14 cellular contexts compared by ENCODE assay signal in genomic region chr2:55966431-55967118, GRCh38. TPM values are rescaled to one million over a fixed set of nuclear protein-coding genes. Genes with fewer than 3 reads are reported as not detected.
DNase-seq lines count a peak whose midpoint lies in the region; ATAC-seq and TF ChIP-seq lines count a peak whose summit lies in the region.
"Had no signal": no experiment of that assay in that cellular context is flagged by ENCODE, and none has a peak within 500 bp of the region (broad histone marks: within the 10 kb centered on the region; RNA-seq: fewer than 3 reads in every experiment).

No MANE protein-coding gene starts in this region.

- no peaks in the 10 kb centered on the region for H3K9me2 ChIP-seq in MM.1S (replicated peaks; ENCODE audit: insufficient read depth, low read length)

- CTCF ChIA-PET in naive thymus-derived CD4-positive, alpha-beta T cell (lab: Charles Lee): no interaction called here

- no peak overlapping the region for H3K4me3 ChIP-seq in naive thymus-derived CD4-positive, alpha-beta T cell (ENCODE audit: low read length)
- H3K4me3 ChIP-seq in vagina (no peak overlapping the region), MM.1S (ENCODE audit: low read length) (no peak overlapping the region)

- DNase-seq in NCI-H1092 treated with DMSO at 0.1 percent for 48 hours (lab: John Stamatoyannopoulos, UW): peak; percentile 3
- DNase-seq in NCI-H1092 (lab: John Stamatoyannopoulos, UW): no peak
- DNase-seq in globus pallidus (ENCODE audit: low spot score): peak; percentile 64
- no peak for DNase-seq in naive thymus-derived CD4-positive, alpha-beta T cell
- no peak for DNase-seq in vagina (ENCODE audit: extremely low spot score in 2 of 2)
- no peak for DNase-seq in MM.1S
- DNase-seq in activated T-cell treated with anti-CD3 and anti-CD28 coated beads, Interleukin-2, amount 50 U/mL, for 72 hours: no peak
- DNase-seq: 8988T, DND-41, erythroblast, NCI-H748 treated with DMSO at 0.1 percent for 48 hours had no signal

- no peaks in the 10 kb centered on the region for H3F3A ChIP-seq in MM.1S (ENCODE audit: insufficient read depth, low read length)

- H4K20me1 ChIP-seq in MM.1S (ENCODE audit: insufficient read depth, low read length): no peaks in the 10 kb centered on the region

- no peaks in the 10 kb centered on the region for H3K4me1 Mint-ChIP-seq in naive thymus-derived CD4-positive, alpha-beta T cell
- H3K4me1 Mint-ChIP-seq in activated T-cell treated with anti-CD3 and anti-CD28 coated beads, Interleukin-2, amount 50 U/mL, for 72 hours (ENCODE audit: low read depth): no peaks in the 10 kb centered on the region
- H3K4me1 Mint-ChIP-seq: stimulated activated effector memory CD8-positive, alpha-beta T cell treated with anti-CD3 and anti-CD28 coated beads, Interleukin-12 subunit alpha, Interleukin-12 subunit beta, amount 100 ng/mL, for 72 hours had no signal

- H3K27me3 Mint-ChIP-seq in naive thymus-derived CD4-positive, alpha-beta T cell: peaks cover under 1 to 10% (median 7%) of the 10 kb centered on the region in 5 donors
- peaks cover 11% of the 10 kb centered on the region for H3K27me3 Mint-ChIP-seq in activated T-cell treated with anti-CD3 and anti-CD28 coated beads, Interleukin-2, amount 50 U/mL, for 72 hours (ENCODE audit: low read depth)

- no peaks in the 10 kb centered on the region for H3K79me2 ChIP-seq in MM.1S (ENCODE audit: low read length)

- no peaks in the 10 kb centered on the region for H3K9me3 ChIP-seq in naive thymus-derived CD4-positive, alpha-beta T cell (ENCODE audit: control insufficient read depth in 2 of 3, low read length in 3 of 3)
- H3K9me3 ChIP-seq in vagina: no peaks in the 10 kb centered on the region
- no peaks in the 10 kb centered on the region for H3K9me3 ChIP-seq in MM.1S (replicated peaks; ENCODE audit: insufficient read depth, low read length)

- H3K4me1 ChIP-seq in naive thymus-derived CD4-positive, alpha-beta T cell (ENCODE audit: control insufficient read depth in 2 of 2, insufficient read depth in 2 of 2, low read length in 2 of 2): no peaks in the 10 kb centered on the region
- H3K4me1 ChIP-seq in vagina (no peaks in the 10 kb centered on the region), MM.1S (ENCODE audit: low read length) (no peaks in the 10 kb centered on the region)

- H3K27me3 ChIP-seq in naive thymus-derived CD4-positive, alpha-beta T cell (ENCODE audit: control insufficient read depth in 2 of 2, insufficient read depth in 2 of 2, low read length in 2 of 2): no peaks in the 10 kb centered on the region
- H3K27me3 ChIP-seq in vagina: no peaks in the 10 kb centered on the region
- no peaks in the 10 kb centered on the region for H3K27me3 ChIP-seq in MM.1S (replicated peaks; ENCODE audit: insufficient read depth, low read length)

- H3K36me3 ChIP-seq in naive thymus-derived CD4-positive, alpha-beta T cell (ENCODE audit: control insufficient read depth in 2 of 3, insufficient read depth in 3 of 3, low read length in 3 of 3): no peaks in the 10 kb centered on the region
- H3K36me3 ChIP-seq in vagina (no peaks in the 10 kb centered on the region), MM.1S (replicated peaks; ENCODE audit: insufficient read depth, low read length) (no peaks in the 10 kb centered on the region)

- H3K9me3 Mint-ChIP-seq in naive thymus-derived CD4-positive, alpha-beta T cell: peaks cover 0 to 13% (median 0%) of the 10 kb centered on the region in 11 donors
- peaks cover 0 to 2% of the 10 kb centered on the region in 2 donors for H3K9me3 Mint-ChIP-seq in activated T-cell treated with anti-CD3 and anti-CD28 coated beads, Interleukin-2, amount 50 U/mL, for 72 hours
- H3K9me3 Mint-ChIP-seq: stimulated activated effector memory CD8-positive, alpha-beta T cell treated with anti-CD3 and anti-CD28 coated beads, Interleukin-12 subunit alpha, Interleukin-12 subunit beta, amount 100 ng/mL, for 72 hours; T-helper 1 cell treated with Interleukin-12 subunit alpha and Interleukin-12 subunit beta and Interleukin-4 antibody, amounts not matched to agents 30 μg/mL and 1 μg/mL, for 36 hours had no signal

- H3K4me2 ChIP-seq in MM.1S (ENCODE audit: low read depth, low read length): no peak overlapping the region

- POLR2A ChIA-PET in naive thymus-derived CD4-positive, alpha-beta T cell (lab: Charles Lee): no interaction called here

- H3K9ac ChIP-seq in MM.1S (ENCODE audit: low read length): no peak overlapping the region

- H3K4me3 Mint-ChIP-seq in naive thymus-derived CD4-positive, alpha-beta T cell: no peak overlapping the region
- H3K4me3 Mint-ChIP-seq in activated T-cell treated with anti-CD3 and anti-CD28 coated beads, Interleukin-2, amount 50 U/mL, for 72 hours: no peak overlapping the region
- H3K4me3 Mint-ChIP-seq: stimulated activated effector memory CD8-positive, alpha-beta T cell treated with anti-CD3 and anti-CD28 coated beads, Interleukin-12 subunit alpha, Interleukin-12 subunit beta, amount 100 ng/mL, for 72 hours; T-helper 1 cell treated with Interleukin-12 subunit alpha and Interleukin-12 subunit beta and Interleukin-4 antibody, amounts not matched to agents 30 μg/mL and 1 μg/mL, for 36 hours had no signal

- TF ChIP-seq POLR2A in vagina (IDR thresholded peaks at IDR 0.05): no peak

- no peak for TF ChIP-seq CTCF in vagina (IDR thresholded peaks at IDR 0.05)
- TF ChIP-seq CTCF in MM.1S (IDR thresholded peaks at IDR 0.05; ENCODE audit: low read length): no peak

- no peaks in the 10 kb centered on the region for H3K36me3 Mint-ChIP-seq in naive thymus-derived CD4-positive, alpha-beta T cell
- no peaks in the 10 kb centered on the region for H3K36me3 Mint-ChIP-seq in activated T-cell treated with anti-CD3 and anti-CD28 coated beads, Interleukin-2, amount 50 U/mL, for 72 hours (ENCODE audit: insufficient read depth in 2 of 2)
- H3K36me3 Mint-ChIP-seq: stimulated activated effector memory CD8-positive, alpha-beta T cell treated with anti-CD3 and anti-CD28 coated beads, Interleukin-12 subunit alpha, Interleukin-12 subunit beta, amount 100 ng/mL, for 72 hours had no signal

- intact Hi-C loops in naive thymus-derived CD4-positive, alpha-beta T cell (cut with micrococcal nuclease): no loop called here
- intact Hi-C loops in vagina (cut with DNase I): no loop called here

- peak; percentile 12 for ATAC-seq in naive thymus-derived CD4-positive, alpha-beta T cell
- ATAC-seq in activated T-cell treated with anti-CD3 and anti-CD28 coated beads, Interleukin-2, amount 50 U/mL, for 72 hours (replicated peaks in 1 of 2): no peak
- ATAC-seq in HG02759 (IDR thresholded peaks at IDR 0.05; ENCODE audit: unreplicated experiment): no peak
- ATAC-seq: stimulated activated effector memory CD8-positive, alpha-beta T cell treated with anti-CD3 and anti-CD28 coated beads, Interleukin-12 subunit alpha, Interleukin-12 subunit beta, amount 100 ng/mL, for 72 hours had no signal

- H3K27ac Mint-ChIP-seq in naive thymus-derived CD4-positive, alpha-beta T cell: no peak overlapping the region
- no peak overlapping the region for H3K27ac Mint-ChIP-seq in activated T-cell treated with anti-CD3 and anti-CD28 coated beads, Interleukin-2, amount 50 U/mL, for 72 hours
- H3K27ac Mint-ChIP-seq: stimulated activated effector memory CD8-positive, alpha-beta T cell treated with anti-CD3 and anti-CD28 coated beads, Interleukin-12 subunit alpha, Interleukin-12 subunit beta, amount 100 ng/mL, for 72 hours; T-helper 1 cell treated with Interleukin-12 subunit alpha and Interleukin-12 subunit beta and Interleukin-4 antibody, amounts not matched to agents 30 μg/mL and 1 μg/mL, for 36 hours had no signal

- H3K27ac ChIP-seq in naive thymus-derived CD4-positive, alpha-beta T cell (ENCODE audit: low read depth, low read length): no peak overlapping the region
- peak overlapping the region; percentile 3 for H3K27ac ChIP-seq in vagina
- no peak overlapping the region for H3K27ac ChIP-seq in MM.1S (ENCODE audit: low read length)

- H2AFZ ChIP-seq in MM.1S (ENCODE audit: low read length): no peak overlapping the region

RNA-seq across cellular contexts. Expression of gene EFEMP1, which starts 43.0 kb away (rescaled TPM):
- total RNA-seq in naive thymus-derived CD4-positive, alpha-beta T cell: not detected
- not detected for polyA plus RNA-seq in naive thymus-derived CD4-positive, alpha-beta T cell
- total RNA-seq in vagina: 235 TPM
- total RNA-seq in activated T-cell treated with anti-CD3 and anti-CD28 coated beads, Interleukin-2, amount 50 U/mL, for 72 hours: not detected

Comparison
In these comparisons a context has a peak if more than half of its experiments do, and no peak if none do; other contexts are left out.
1. DNase-seq: peak in NCI-H1092 treated with DMSO at 0.1 percent for 48 hours (single experiment) and globus pallidus (single experiment); none in NCI-H1092 (single experiment), naive thymus-derived CD4-positive, alpha-beta T cell (0 of 9), vagina (0 of 2), MM.1S (single experiment) and activated T-cell treated with anti-CD3 and anti-CD28 coated beads, Interleukin-2, amount 50 U/mL, for 72 hours (0 of 2).
2. RNA of gene EFEMP1, which starts 43.0 kb away (total RNA-seq): 235 TPM in vagina (single experiment); not detected in naive thymus-derived CD4-positive, alpha-beta T cell and not detected in activated T-cell treated with anti-CD3 and anti-CD28 coated beads, Interleukin-2, amount 50 U/mL, for 72 hours; every median in the first group is over 100 times any median in the second.